Comparison of ENCODE assay signal across 22 cellular contexts in the genomic region with DNA sequence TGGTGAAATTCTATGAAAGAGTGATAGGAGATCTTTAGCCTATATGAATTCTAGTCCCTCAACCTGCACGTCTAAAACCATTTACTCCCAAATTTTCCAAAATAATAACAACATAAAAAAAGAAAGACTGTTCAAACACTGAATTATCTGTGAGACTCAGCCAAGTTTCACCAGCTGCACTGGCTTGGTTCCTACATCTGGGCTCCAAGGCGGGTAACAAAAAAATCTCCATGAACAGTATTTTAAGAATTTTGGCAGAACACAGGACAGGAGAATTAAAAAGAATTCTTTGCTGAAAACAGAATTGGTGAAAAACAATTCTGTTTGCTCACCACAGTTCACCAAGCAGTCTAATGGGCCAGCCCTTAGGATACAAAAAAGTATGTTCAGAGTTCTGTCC.
A peak's percentile ranks its signal among the peaks of the same experiment; 100 is the strongest.
DNase-seq lines count a peak whose midpoint lies in the region.
"Had no signal": no experiment of that assay in that cellular context is flagged by ENCODE, and none has a peak within 500 bp of the region (broad histone marks: within the 10 kb centered on the region; RNA-seq: fewer than 3 reads in every experiment).

No MANE protein-coding gene starts in this region.

- peak; percentile 0 for DNase-seq in NCI-H1092 treated with DMSO at 0.1 percent for 48 hours (lab: John Stamatoyannopoulos, UW)
- no peak for DNase-seq in NCI-H1092 (lab: John Stamatoyannopoulos, UW)
- peak; percentile 15 for DNase-seq in fibroblast of peridontal ligament (ENCODE audit: extremely low read depth)
- DNase-seq in middle frontal gyrus (ENCODE audit: extremely low spot score, low spot score) = peak; percentile 80
- DNase-seq in superior temporal gyrus (ENCODE audit: extremely low spot score) = peak; percentile 81
- DNase-seq in NCI-H1105 treated with DMSO at 0.1 percent for 48 hours (lab: John Stamatoyannopoulos, UW) = no peak
- no peak for DNase-seq in GOT3 (lab: John Stamatoyannopoulos, UW)
- no peak for DNase-seq in activated CD4-positive, alpha-beta T cell treated with anti-CD3 and anti-CD28 coated beads, Interleukin-2, amount 50 U/mL, for 4 hours
- DNase-seq: BE2C; Caco-2; CD4-positive, CD25-positive, alpha-beta regulatory T cell; GDM1; H7; HFFc6; IMR-90; NCI-H1048; NCI-H1694; NCI-H2081 treated with DMSO at 0.1 percent for 48 hours; NCI-H510A treated with DMSO at 0.1 percent for 48 hours; PC-3; RPMI8226; SHP77 treated with DMSO at 0.1 percent for 48 hours had no signal

Comparison
In these comparisons a context has a peak if more than half of its experiments do, and no peak if none do; other contexts are left out.
1. DNase-seq: peak in NCI-H1092 treated with DMSO at 0.1 percent for 48 hours (single experiment), fibroblast of peridontal ligament (single experiment), middle frontal gyrus (single experiment) and superior temporal gyrus (single experiment); none in NCI-H1092 (single experiment), NCI-H1105 treated with DMSO at 0.1 percent for 48 hours (single experiment), GOT3 (single experiment) and activated CD4-positive, alpha-beta T cell treated with anti-CD3 and anti-CD28 coated beads, Interleukin-2, amount 50 U/mL, for 4 hours (0 of 2).